ENCODE assay signal across 1 cellular context in the genomic region with DNA sequence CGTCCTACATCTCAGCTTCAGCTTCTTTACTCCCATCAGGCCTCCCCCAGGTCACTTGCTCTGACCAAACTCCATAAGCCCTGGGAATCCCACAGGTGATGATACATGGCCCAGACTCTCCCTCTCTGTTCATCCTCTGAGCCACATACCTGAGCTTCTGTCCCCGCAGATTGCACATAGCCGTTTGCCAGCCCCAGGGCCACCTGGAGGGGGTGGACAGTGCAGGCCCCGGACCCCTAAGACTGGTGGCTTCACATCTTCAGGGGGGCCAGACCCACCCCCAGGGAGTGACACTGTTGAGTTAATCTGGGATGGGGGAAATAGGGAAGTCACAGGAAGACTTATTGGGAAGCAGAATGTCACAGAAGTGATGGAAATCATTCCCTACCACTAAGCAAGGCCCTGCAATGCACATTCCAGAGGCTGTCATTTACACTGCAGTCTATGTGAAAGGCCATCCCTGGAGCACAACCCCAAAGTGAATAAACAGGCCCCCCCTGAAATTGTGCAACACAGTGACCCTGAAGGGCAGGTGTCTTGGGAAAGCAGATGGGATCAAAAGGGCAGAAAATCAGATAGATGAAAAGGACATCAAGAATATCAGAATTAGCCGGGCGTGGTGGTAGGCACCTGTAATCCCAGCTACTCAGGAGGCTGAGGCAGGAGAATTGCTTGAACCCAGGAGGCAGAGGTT.
TF ChIP-seq lines count a peak whose summit lies in the region.

No MANE protein-coding gene starts in this region.

TF ChIP-seq in HepG2, 621 proteins besides CTCF, POLR2A, EP300 and RAD21 (continued from another document and continues in another):
- TF ChIP-seq RXRB (CRISPR knock-in tag; IDR thresholded peaks at IDR 0.05; ENCODE audit: borderline replicate concordance) (peak; percentile 99), KLF16 (CRISPR knock-in tag; IDR thresholded peaks at IDR 0.05) (peak in 1 of 2 experiments; percentile 98; a peak in 2 of 4 replicates), TOPORS (CRISPR knock-in tag; IDR thresholded peaks at IDR 0.05) (no peak), FIP1L1 (IDR thresholded peaks at IDR 0.05; ENCODE audit: borderline replicate concordance, insufficient read depth, low read depth, low read length) (no peak), ZNF430 (CRISPR knock-in tag; IDR thresholded peaks at IDR 0.05) (peak; percentile 69; the same call in 1 of the 2 replicates), ARNTL (CRISPR knock-in tag; IDR thresholded peaks at IDR 0.05) (peak; percentile 64; the same call in 1 of the 2 replicates), HCFC1 (IDR thresholded peaks at IDR 0.05; ENCODE audit: low read depth, low read length) (no peak), HMG20A (CRISPR knock-in tag; IDR thresholded peaks at IDR 0.05; ENCODE audit: borderline replicate concordance) (peak; percentile 98), ZNF746 (CRISPR knock-in tag; IDR thresholded peaks at IDR 0.05) (peak; percentile 97), NCOA2 (CRISPR knock-in tag; IDR thresholded peaks at IDR 0.05) (peak; percentile 94), XBP1 (CRISPR knock-in tag; IDR thresholded peaks at IDR 0.05) (no peak), RELA (CRISPR knock-in tag; IDR thresholded peaks at IDR 0.05) (0 out of 2 replicates have a peak, but pooled peaks have one; percentile 21), ZSCAN12 (CRISPR knock-in tag; IDR thresholded peaks at IDR 0.05) (no peak), NFYB (CRISPR knock-in tag; IDR thresholded peaks at IDR 0.05) (no peak), EED (CRISPR knock-in tag; IDR thresholded peaks at IDR 0.05) (no peak; the same call in 1 of the 2 replicates), ZNF224 (CRISPR knock-in tag; IDR thresholded peaks at IDR 0.05) (0 out of 2 replicates have a peak, but pooled peaks have one; percentile 42), PAWR (CRISPR knock-in tag; IDR thresholded peaks at IDR 0.05; ENCODE audit: borderline replicate concordance) (no peak), KMT2A (CRISPR knock-in tag; IDR thresholded peaks at IDR 0.05) (no peak), TBL1XR1 (IDR thresholded peaks at IDR 0.05; ENCODE audit: borderline replicate concordance, low read length, partially characterized antibody) (peak; percentile 97), NFYC (CRISPR knock-in tag; IDR thresholded peaks at IDR 0.05) (no peak), CCAR2 (optimal IDR thresholded peaks at IDR 0.05; ENCODE audit: low read depth, low read length) (no peak), FOXK2 (IDR thresholded peaks at IDR 0.05) (peak; percentile 64; the same call in 1 of the 2 replicates), ELF1 (CRISPR knock-in tag; IDR thresholded peaks at IDR 0.05) (peak; percentile 56), KAT7 (CRISPR knock-in tag; IDR thresholded peaks at IDR 0.05; ENCODE audit: borderline replicate concordance) (peak; percentile 34; the same call in 1 of the 2 replicates), ZNF326 (CRISPR knock-in tag; IDR thresholded peaks at IDR 0.05; ENCODE audit: borderline replicate concordance) (no peak), SMYD3 (CRISPR knock-in tag; IDR thresholded peaks at IDR 0.05) (peak; percentile 63; the same call in 1 of the 2 replicates), ZNF775 (CRISPR knock-in tag; IDR thresholded peaks at IDR 0.05; ENCODE audit: borderline replicate concordance) (no peak), ZNF543 (CRISPR knock-in tag; IDR thresholded peaks at IDR 0.05) (peak; percentile 65; the same call in 1 of the 2 replicates), ZNF629 (CRISPR knock-in tag; conservative IDR thresholded peaks at IDR 0.05) (no peak), MED1 (CRISPR knock-in tag; IDR thresholded peaks at IDR 0.05) (peak; percentile 93), GABPA (IDR thresholded peaks at IDR 0.05; ENCODE audit: low read depth, low read length) (no peak), GABPA (CRISPR knock-in tag; IDR thresholded peaks at IDR 0.05; ENCODE audit: low read depth) (no peak), ETV5 (CRISPR knock-in tag; IDR thresholded peaks at IDR 0.05; ENCODE audit: borderline replicate concordance) (peak; percentile 52; the same call in 1 of the 2 replicates), NFE2L2 (IDR thresholded peaks at IDR 0.05; ENCODE audit: low read length) (no peak), GATAD2A (CRISPR knock-in tag; IDR thresholded peaks at IDR 0.05) (peak; percentile 99)
- TF ChIP-seq, protein P1, sequence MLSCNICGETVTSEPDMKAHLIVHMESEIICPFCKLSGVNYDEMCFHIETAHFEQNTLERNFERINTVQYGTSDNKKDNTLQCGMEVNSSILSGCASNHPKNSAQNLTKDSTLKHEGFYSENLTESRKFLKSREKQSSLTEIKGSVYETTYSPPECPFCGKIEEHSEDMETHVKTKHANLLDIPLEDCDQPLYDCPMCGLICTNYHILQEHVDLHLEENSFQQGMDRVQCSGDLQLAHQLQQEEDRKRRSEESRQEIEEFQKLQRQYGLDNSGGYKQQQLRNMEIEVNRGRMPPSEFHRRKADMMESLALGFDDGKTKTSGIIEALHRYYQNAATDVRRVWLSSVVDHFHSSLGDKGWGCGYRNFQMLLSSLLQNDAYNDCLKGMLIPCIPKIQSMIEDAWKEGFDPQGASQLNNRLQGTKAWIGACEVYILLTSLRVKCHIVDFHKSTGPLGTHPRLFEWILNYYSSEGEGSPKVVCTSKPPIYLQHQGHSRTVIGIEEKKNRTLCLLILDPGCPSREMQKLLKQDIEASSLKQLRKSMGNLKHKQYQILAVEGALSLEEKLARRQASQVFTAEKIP (CRISPR knock-in tag; IDR thresholded peaks at IDR 0.05; ENCODE audit: borderline replicate concordance): no peak
- TF ChIP-seq, protein P2, sequence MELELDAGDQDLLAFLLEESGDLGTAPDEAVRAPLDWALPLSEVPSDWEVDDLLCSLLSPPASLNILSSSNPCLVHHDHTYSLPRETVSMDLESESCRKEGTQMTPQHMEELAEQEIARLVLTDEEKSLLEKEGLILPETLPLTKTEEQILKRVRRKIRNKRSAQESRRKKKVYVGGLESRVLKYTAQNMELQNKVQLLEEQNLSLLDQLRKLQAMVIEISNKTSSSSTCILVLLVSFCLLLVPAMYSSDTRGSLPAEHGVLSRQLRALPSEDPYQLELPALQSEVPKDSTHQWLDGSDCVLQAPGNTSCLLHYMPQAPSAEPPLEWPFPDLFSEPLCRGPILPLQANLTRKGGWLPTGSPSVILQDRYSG (CRISPR knock-in tag; IDR thresholded peaks at IDR 0.05): no peak
- TF ChIP-seq, protein P3, sequence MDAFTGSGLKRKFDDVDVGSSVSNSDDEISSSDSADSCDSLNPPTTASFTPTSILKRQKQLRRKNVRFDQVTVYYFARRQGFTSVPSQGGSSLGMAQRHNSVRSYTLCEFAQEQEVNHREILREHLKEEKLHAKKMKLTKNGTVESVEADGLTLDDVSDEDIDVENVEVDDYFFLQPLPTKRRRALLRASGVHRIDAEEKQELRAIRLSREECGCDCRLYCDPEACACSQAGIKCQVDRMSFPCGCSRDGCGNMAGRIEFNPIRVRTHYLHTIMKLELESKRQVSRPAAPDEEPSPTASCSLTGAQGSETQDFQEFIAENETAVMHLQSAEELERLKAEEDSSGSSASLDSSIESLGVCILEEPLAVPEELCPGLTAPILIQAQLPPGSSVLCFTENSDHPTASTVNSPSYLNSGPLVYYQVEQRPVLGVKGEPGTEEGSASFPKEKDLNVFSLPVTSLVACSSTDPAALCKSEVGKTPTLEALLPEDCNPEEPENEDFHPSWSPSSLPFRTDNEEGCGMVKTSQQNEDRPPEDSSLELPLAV (CRISPR knock-in tag; conservative IDR thresholded peaks at IDR 0.05; ENCODE audit: low read depth): no peak
- TF ChIP-seq, protein P4, sequence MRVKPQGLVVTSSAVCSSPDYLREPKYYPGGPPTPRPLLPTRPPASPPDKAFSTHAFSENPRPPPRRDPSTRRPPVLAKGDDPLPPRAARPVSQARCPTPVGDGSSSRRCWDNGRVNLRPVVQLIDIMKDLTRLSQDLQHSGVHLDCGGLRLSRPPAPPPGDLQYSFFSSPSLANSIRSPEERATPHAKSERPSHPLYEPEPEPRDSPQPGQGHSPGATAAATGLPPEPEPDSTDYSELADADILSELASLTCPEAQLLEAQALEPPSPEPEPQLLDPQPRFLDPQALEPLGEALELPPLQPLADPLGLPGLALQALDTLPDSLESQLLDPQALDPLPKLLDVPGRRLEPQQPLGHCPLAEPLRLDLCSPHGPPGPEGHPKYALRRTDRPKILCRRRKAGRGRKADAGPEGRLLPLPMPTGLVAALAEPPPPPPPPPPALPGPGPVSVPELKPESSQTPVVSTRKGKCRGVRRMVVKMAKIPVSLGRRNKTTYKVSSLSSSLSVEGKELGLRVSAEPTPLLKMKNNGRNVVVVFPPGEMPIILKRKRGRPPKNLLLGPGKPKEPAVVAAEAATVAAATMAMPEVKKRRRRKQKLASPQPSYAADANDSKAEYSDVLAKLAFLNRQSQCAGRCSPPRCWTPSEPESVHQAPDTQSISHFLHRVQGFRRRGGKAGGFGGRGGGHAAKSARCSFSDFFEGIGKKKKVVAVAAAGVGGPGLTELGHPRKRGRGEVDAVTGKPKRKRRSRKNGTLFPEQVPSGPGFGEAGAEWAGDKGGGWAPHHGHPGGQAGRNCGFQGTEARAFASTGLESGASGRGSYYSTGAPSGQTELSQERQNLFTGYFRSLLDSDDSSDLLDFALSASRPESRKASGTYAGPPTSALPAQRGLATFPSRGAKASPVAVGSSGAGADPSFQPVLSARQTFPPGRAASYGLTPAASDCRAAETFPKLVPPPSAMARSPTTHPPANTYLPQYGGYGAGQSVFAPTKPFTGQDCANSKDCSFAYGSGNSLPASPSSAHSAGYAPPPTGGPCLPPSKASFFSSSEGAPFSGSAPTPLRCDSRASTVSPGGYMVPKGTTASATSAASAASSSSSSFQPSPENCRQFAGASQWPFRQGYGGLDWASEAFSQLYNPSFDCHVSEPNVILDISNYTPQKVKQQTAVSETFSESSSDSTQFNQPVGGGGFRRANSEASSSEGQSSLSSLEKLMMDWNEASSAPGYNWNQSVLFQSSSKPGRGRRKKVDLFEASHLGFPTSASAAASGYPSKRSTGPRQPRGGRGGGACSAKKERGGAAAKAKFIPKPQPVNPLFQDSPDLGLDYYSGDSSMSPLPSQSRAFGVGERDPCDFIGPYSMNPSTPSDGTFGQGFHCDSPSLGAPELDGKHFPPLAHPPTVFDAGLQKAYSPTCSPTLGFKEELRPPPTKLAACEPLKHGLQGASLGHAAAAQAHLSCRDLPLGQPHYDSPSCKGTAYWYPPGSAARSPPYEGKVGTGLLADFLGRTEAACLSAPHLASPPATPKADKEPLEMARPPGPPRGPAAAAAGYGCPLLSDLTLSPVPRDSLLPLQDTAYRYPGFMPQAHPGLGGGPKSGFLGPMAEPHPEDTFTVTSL (CRISPR knock-in tag; IDR thresholded peaks at IDR 0.05; ENCODE audit: borderline replicate concordance): peak; percentile 75; the same call in 1 of the 2 replicates
- TF ChIP-seq, protein P5, sequence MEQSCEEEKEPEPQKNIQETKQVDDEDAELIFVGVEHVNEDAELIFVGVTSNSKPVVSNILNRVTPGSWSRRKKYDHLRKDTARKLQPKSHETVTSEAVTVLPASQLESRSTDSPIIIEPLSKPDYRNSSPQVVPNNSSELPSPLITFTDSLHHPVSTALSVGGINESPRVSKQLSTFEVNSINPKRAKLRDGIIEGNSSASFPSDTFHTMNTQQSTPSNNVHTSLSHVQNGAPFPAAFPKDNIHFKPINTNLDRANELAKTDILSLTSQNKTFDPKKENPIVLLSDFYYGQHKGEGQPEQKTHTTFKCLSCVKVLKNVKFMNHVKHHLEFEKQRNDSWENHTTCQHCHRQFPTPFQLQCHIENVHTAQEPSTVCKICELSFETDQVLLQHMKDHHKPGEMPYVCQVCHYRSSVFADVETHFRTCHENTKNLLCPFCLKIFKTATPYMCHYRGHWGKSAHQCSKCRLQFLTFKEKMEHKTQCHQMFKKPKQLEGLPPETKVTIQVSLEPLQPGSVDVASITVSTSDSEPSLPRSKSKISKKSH (CRISPR knock-in tag; IDR thresholded peaks at IDR 0.05; ENCODE audit: borderline replicate concordance): 0 out of 2 replicates have a peak, but pooled peaks have one; percentile 58
- TF ChIP-seq, protein P6, sequence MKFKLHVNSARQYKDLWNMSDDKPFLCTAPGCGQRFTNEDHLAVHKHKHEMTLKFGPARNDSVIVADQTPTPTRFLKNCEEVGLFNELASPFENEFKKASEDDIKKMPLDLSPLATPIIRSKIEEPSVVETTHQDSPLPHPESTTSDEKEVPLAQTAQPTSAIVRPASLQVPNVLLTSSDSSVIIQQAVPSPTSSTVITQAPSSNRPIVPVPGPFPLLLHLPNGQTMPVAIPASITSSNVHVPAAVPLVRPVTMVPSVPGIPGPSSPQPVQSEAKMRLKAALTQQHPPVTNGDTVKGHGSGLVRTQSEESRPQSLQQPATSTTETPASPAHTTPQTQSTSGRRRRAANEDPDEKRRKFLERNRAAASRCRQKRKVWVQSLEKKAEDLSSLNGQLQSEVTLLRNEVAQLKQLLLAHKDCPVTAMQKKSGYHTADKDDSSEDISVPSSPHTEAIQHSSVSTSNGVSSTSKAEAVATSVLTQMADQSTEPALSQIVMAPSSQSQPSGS (CRISPR knock-in tag; IDR thresholded peaks at IDR 0.05): peak; percentile 81; the same call in 1 of the 2 replicates
- TF ChIP-seq, protein P7, sequence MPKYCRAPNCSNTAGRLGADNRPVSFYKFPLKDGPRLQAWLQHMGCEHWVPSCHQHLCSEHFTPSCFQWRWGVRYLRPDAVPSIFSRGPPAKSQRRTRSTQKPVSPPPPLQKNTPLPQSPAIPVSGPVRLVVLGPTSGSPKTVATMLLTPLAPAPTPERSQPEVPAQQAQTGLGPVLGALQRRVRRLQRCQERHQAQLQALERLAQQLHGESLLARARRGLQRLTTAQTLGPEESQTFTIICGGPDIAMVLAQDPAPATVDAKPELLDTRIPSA (CRISPR knock-in tag; IDR thresholded peaks at IDR 0.05; ENCODE audit: borderline replicate concordance): no peak
- TF ChIP-seq, protein P8, sequence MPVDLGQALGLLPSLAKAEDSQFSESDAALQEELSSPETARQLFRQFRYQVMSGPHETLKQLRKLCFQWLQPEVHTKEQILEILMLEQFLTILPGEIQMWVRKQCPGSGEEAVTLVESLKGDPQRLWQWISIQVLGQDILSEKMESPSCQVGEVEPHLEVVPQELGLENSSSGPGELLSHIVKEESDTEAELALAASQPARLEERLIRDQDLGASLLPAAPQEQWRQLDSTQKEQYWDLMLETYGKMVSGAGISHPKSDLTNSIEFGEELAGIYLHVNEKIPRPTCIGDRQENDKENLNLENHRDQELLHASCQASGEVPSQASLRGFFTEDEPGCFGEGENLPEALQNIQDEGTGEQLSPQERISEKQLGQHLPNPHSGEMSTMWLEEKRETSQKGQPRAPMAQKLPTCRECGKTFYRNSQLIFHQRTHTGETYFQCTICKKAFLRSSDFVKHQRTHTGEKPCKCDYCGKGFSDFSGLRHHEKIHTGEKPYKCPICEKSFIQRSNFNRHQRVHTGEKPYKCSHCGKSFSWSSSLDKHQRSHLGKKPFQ (CRISPR knock-in tag; IDR thresholded peaks at IDR 0.05; ENCODE audit: insufficient replicate concordance): peak; percentile 34
- TF ChIP-seq, protein P9, sequence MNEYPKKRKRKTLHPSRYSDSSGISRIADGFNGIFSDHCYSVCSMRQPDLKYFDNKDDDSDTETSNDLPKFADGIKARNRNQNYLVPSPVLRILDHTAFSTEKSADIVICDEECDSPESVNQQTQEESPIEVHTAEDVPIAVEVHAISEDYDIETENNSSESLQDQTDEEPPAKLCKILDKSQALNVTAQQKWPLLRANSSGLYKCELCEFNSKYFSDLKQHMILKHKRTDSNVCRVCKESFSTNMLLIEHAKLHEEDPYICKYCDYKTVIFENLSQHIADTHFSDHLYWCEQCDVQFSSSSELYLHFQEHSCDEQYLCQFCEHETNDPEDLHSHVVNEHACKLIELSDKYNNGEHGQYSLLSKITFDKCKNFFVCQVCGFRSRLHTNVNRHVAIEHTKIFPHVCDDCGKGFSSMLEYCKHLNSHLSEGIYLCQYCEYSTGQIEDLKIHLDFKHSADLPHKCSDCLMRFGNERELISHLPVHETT (CRISPR knock-in tag; conservative IDR thresholded peaks at IDR 0.05): peak; percentile 84
